Comparison of ENCODE assay signal across 9 cellular contexts in the genomic region with DNA sequence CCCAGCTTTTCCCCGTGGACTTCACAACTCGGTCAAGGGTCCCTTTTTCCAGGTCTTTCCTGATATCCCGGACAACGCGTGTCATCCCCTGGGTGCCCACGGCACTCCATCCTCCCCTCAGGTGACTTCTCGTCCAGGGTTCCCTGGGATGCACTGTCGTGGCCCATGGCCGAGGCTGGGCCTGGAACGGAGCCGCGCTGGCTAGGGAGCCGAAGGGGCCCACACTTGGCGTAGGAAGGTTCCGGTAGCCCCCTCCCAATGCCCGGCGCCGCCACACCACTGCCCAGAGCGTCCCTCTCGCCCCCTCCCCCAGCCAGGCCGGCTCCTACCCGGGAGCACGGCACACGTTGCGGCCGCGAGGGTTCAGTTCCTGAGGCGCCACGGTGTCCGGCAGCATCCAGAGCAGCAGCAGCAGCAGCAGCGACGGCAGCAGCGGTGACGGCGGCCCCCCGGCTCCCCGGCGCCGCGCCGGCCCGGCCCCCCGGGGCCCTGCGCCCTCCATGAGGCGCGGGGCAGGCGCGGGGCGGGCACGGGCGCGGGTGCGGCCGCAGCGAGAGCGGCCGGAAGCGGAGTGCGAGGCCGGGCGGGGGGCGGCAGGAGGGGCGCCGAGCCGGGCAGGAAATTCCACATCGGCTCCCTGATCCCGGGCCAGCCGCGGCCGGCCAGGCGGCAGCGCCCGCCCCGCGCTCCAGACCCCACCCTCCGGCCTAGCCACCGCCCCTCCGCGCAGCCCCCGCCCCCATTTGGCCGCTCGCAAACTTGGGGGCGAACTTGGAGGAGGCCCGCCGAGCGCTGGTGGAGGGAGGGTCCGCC. TPM values are rescaled to one million over a fixed set of nuclear protein-coding genes. Genes with fewer than 3 reads are reported as not detected.
A peak's percentile ranks its signal among the peaks of the same experiment; 100 is the strongest.
DNase-seq lines count a peak whose midpoint lies in the region; ATAC-seq, FAIRE-seq and TF ChIP-seq lines count a peak whose summit lies in the region.
"Had no signal": no experiment of that assay in that cellular context is flagged by ENCODE, and none has a peak within 500 bp of the region (broad histone marks: within the 10 kb centered on the region; RNA-seq: fewer than 3 reads in every experiment).

A gene with protein sequence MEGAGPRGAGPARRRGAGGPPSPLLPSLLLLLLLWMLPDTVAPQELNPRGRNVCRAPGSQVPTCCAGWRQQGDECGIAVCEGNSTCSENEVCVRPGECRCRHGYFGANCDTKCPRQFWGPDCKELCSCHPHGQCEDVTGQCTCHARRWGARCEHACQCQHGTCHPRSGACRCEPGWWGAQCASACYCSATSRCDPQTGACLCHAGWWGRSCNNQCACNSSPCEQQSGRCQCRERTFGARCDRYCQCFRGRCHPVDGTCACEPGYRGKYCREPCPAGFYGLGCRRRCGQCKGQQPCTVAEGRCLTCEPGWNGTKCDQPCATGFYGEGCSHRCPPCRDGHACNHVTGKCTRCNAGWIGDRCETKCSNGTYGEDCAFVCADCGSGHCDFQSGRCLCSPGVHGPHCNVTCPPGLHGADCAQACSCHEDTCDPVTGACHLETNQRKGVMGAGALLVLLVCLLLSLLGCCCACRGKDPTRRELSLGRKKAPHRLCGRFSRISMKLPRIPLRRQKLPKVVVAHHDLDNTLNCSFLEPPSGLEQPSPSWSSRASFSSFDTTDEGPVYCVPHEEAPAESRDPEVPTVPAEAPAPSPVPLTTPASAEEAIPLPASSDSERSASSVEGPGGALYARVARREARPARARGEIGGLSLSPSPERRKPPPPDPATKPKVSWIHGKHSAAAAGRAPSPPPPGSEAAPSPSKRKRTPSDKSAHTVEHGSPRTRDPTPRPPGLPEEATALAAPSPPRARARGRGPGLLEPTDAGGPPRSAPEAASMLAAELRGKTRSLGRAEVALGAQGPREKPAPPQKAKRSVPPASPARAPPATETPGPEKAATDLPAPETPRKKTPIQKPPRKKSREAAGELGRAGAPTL (minus strand): TSS at position 573 of the 813 bp plus-strand sequence. CDS start 71 bp downstream, at position 502.

- H3K4me3 Mint-ChIP-seq in stimulated activated effector memory CD8-positive, alpha-beta T cell treated with anti-CD3 and anti-CD28 coated beads, Interleukin-12 subunit alpha, Interleukin-12 subunit beta, amount 100 ng/mL, for 72 hours: peak within 1 kb of the TSS; percentile 79

- peak within 1 kb of the TSS; percentile 60 for H3K4me2 ChIP-seq in A549

- CTCF ChIA-PET in A549 (lab: Yijun Ruan, JAX): no interaction called here

- ATAC-seq in A549 (no peak), HG03460 (IDR thresholded peaks at IDR 0.05; ENCODE audit: unreplicated experiment) (no peak)
- no peak for ATAC-seq in stimulated activated effector memory CD8-positive, alpha-beta T cell treated with anti-CD3 and anti-CD28 coated beads, Interleukin-12 subunit alpha, Interleukin-12 subunit beta, amount 100 ng/mL, for 72 hours

- TF ChIP-seq RAD21 in A549 (conservative IDR thresholded peaks at IDR 0.05 in 1 of 2, IDR thresholded peaks at IDR 0.05 in 1 of 2): no peak

- no peak for FAIRE-seq in A549 (lab: Jason Lieb, UNC)
- FAIRE-seq in H54 (lab: Jason Lieb, UNC): no peak
- FAIRE-seq: endometrium had no signal

- POLR2A ChIA-PET in A549 (lab: Yijun Ruan, JAX): no interaction called here

- no peak for TF ChIP-seq CTCF in A549 (IDR thresholded peaks at IDR 0.05)

- DNase-seq in A549 (ENCODE audit: low read depth in 1 of 2, low spot score in 1 of 2): no peak
- no peak for DNase-seq in H54 (ENCODE audit: insufficient read length, low spot score)
- DNase-seq in astrocyte of the hippocampus (ENCODE audit: low read depth, low spot score): peak; percentile 91
- peak; percentile 81 for DNase-seq in islet precursor cell
- DNase-seq in stimulated activated effector memory CD8-positive, alpha-beta T cell treated with anti-CD3 and anti-CD28 coated beads, Interleukin-12 subunit alpha, Interleukin-12 subunit beta, amount 100 ng/mL, for 72 hours (ENCODE audit: low spot score in 2 of 2): no peak
- no peak for DNase-seq in cortex of kidney (lab: John Stamatoyannopoulos, UW)
- DNase-seq in LoVo (ENCODE audit: low spot score): no peak

- peak within 1 kb of the TSS; percentile 44 for H3K4me3 ChIP-seq in A549

- H3K4me1 Mint-ChIP-seq in stimulated activated effector memory CD8-positive, alpha-beta T cell treated with anti-CD3 and anti-CD28 coated beads, Interleukin-12 subunit alpha, Interleukin-12 subunit beta, amount 100 ng/mL, for 72 hours: peaks cover 24% of the 10 kb centered on the region

- H3K27ac Mint-ChIP-seq in stimulated activated effector memory CD8-positive, alpha-beta T cell treated with anti-CD3 and anti-CD28 coated beads, Interleukin-12 subunit alpha, Interleukin-12 subunit beta, amount 100 ng/mL, for 72 hours: no peak within 1 kb of the TSS

- WGBS in A549 (ENCODE audit: missing lambda C conversion rate): 83% methylated on average over 10 of the region's 87 CpGs

- H3K9me3 ChIP-seq in A549: no peaks in the 10 kb centered on the region

- TF ChIP-seq POLR2A in A549 (IDR thresholded peaks at IDR 0.05; ENCODE audit: low read length) (no peak), H54 (IDR thresholded peaks at IDR 0.05; ENCODE audit: low read depth, low read length) (0 out of 2 replicates have a peak, but pooled peaks have one; percentile 22)

- peak within 1 kb of the TSS; percentile 44 to 82; a peak in 3 of 6 replicates for H3K27ac ChIP-seq in A549

- no peaks in the 10 kb centered on the region for H3K4me1 ChIP-seq in A549

- no peak for TF ChIP-seq EP300 in A549 (IDR thresholded peaks at IDR 0.05)

- no peaks in the 10 kb centered on the region for H3K36me3 Mint-ChIP-seq in stimulated activated effector memory CD8-positive, alpha-beta T cell treated with anti-CD3 and anti-CD28 coated beads, Interleukin-12 subunit alpha, Interleukin-12 subunit beta, amount 100 ng/mL, for 72 hours

- H3K9me3 Mint-ChIP-seq in stimulated activated effector memory CD8-positive, alpha-beta T cell treated with anti-CD3 and anti-CD28 coated beads, Interleukin-12 subunit alpha, Interleukin-12 subunit beta, amount 100 ng/mL, for 72 hours: no peaks in the 10 kb centered on the region

TF ChIP-seq in A549, 52 proteins besides CTCF, POLR2A, EP300 and RAD21:
- TF ChIP-seq ZSCAN20 (CRISPR knock-in tag; IDR thresholded peaks at IDR 0.05) (no peak), KDM1A (IDR thresholded peaks at IDR 0.05; ENCODE audit: low read depth) (no peak), PHF8 (IDR thresholded peaks at IDR 0.05; ENCODE audit: borderline replicate concordance, low read depth) (no peak), EHF (CRISPR knock-in tag; IDR thresholded peaks at IDR 0.05) (no peak), CEBPB (IDR thresholded peaks at IDR 0.05) (no peak), FOSL2 (IDR thresholded peaks at IDR 0.05) (no peak), FOSL2 (CRISPR knock-in tag; IDR thresholded peaks at IDR 0.05) (no peak), MYC (IDR thresholded peaks at IDR 0.05; ENCODE audit: borderline replicate concordance, low read length) (no peak), RARB (CRISPR knock-in tag; IDR thresholded peaks at IDR 0.05) (no peak), JUNB (IDR thresholded peaks at IDR 0.05) (no peak)

RNA-seq across cellular contexts. Expression of the gene that starts here (rescaled TPM):
- 0.25 and 0.35 TPM in 2 replicates for polyA plus RNA-seq in A549 (2011; rRNA removed)
- polyA plus RNA-seq in A549 (2012; cell fraction: cytosol; rRNA removed): 1.4 and 2.1 TPM in 2 replicates
- polyA plus RNA-seq in A549 (2012; cell fraction: nucleus; rRNA removed): 4.4 and 7.9 TPM in 2 replicates
- polyA plus RNA-seq in A549 (2017; fragmentation: RNase III; extraction: RNeasy Plus Mini Kit Qiagen cat#74134 plus additional on column Dnase treatment): 0.47 to 0.66 TPM (median 0.59 TPM) in 3 replicates
- 0.17 and 0.83 TPM in 2 replicates for polyA minus RNA-seq in A549 (2011; rRNA and poly(A)+ RNA removed)

Comparison
In these comparisons a context has a peak if more than half of its experiments do, and no peak if none do; other contexts are left out.
1. DNase-seq: peak in astrocyte of the hippocampus (single experiment) and islet precursor cell (single experiment); none in A549 (0 of 2), H54 (single experiment), stimulated activated effector memory CD8-positive, alpha-beta T cell treated with anti-CD3 and anti-CD28 coated beads, Interleukin-12 subunit alpha, Interleukin-12 subunit beta, amount 100 ng/mL, for 72 hours (0 of 2), cortex of kidney (single experiment) and LoVo (single experiment).